8 cellular contexts compared by ENCODE assay signal in genomic region chr12:89019439-89020120, GRCh38.
A peak's percentile ranks its signal among the peaks of the same experiment; 100 is the strongest.
DNase-seq lines count a peak whose midpoint lies in the region; TF ChIP-seq lines count a peak whose summit lies in the region.

No MANE protein-coding gene starts in this region.

- H3K4me3 ChIP-seq in foreskin fibroblast (ENCODE audit: low read depth in 1 of 2, low read length in 2 of 2) (peak overlapping the region; percentile 38 to 56), neutrophil (ENCODE audit: low read depth in 1 of 2, low read length in 1 of 2) (no peak overlapping the region)

- H3K4me1 ChIP-seq in neutrophil (ENCODE audit: control insufficient read depth in 1 of 2, insufficient read depth in 1 of 2, low read depth in 1 of 2, low read length in 1 of 2), result peaks cover 6 to 9% of the 10 kb centered on the region in 2 experiments

- H3K27ac ChIP-seq in neutrophil, result no peak overlapping the region
- H3K27ac ChIP-seq in substantia nigra (ENCODE audit: low read depth, low read length, poor library complexity, severe bottlenecking), result no peak overlapping the region

- DNase-seq in GM04504 (ENCODE audit: low read depth) (peak; percentile 71), HCEC 1CT (peak; percentile 81), LoVo (ENCODE audit: low spot score) (peak; percentile 88), RKO (ENCODE audit: low spot score) (peak; percentile 84), foreskin fibroblast (peak; percentile 76 to 93), substantia nigra (lab: John Stamatoyannopoulos, UW) (peak in 45 of 49 donors; percentile 4 to 81 (median 55))
- DNase-seq in activated T-helper 1 cell treated with anti-CD3 and anti-CD28 coated beads, Interleukin-2, amount 50 U/mL, for 16 hours (ENCODE audit: low read depth in 1 of 2, low spot score in 1 of 2), result peak; percentile 37 to 47

- H3K36me3 ChIP-seq in neutrophil, result no peaks in the 10 kb centered on the region

- peak; percentile 89 for TF ChIP-seq CTCF in foreskin fibroblast (IDR thresholded peaks at IDR 0.05; ENCODE audit: low read depth, low read length)
- peak; percentile 80 for TF ChIP-seq CTCF in neutrophil (IDR thresholded peaks at IDR 0.05)

- H3K9me3 ChIP-seq in neutrophil, result no peaks in the 10 kb centered on the region

- H3K27me3 ChIP-seq in neutrophil, result no peaks in the 10 kb centered on the region

Comparison
In these comparisons a context has a peak if more than half of its experiments do, and no peak if none do; other contexts are left out.
1. H3K4me3 ChIP-seq: peak in foreskin fibroblast (2 of 2); none in neutrophil (0 of 2).
2. Peak in every context shown above with its lines, with median percentiles within 50 percentile points of each other: DNase-seq.